Comparison of ENCODE assay signal across 1 cellular context in the genomic region with DNA sequence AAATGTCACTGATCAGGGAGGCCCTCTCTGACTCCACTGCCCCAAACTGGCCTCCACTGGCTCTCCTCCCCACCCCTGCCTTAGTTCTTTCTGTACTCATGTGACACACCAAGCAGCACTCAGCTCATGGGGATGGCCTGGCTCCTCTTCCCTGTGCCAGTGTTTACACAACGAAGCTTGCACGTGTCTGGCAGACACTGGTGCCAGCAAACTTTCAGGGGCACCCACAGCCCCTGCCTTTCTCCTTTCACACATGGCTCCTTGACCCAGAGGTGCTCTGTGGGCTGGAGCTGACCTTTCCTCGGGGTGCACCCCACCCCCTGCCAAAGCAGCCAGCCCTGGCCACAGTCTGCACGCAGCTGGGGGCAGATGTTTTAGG.
TF ChIP-seq lines count a peak whose summit lies in the region.

No MANE protein-coding gene starts in this region.

TF ChIP-seq in H1, 55 proteins besides CTCF, POLR2A, EP300 and RAD21:
- TF ChIP-seq RBBP5 (IDR thresholded peaks at IDR 0.05; ENCODE audit: borderline replicate concordance, low read depth, low read length) (no peak), POU5F1 (IDR thresholded peaks at IDR 0.05; ENCODE audit: low read depth, low read length) (no peak), CHD1 (IDR thresholded peaks at IDR 0.05; ENCODE audit: low read depth, low read length) (no peak), ZNF274 (IDR thresholded peaks at IDR 0.05; ENCODE audit: borderline replicate concordance, extremely low read depth, low read length) (no peak), TAF7 (optimal IDR thresholded peaks at IDR 0.05; ENCODE audit: borderline replicate concordance, low read depth, low read length) (no peak), RNF2 (IDR thresholded peaks at IDR 0.05; ENCODE audit: borderline replicate concordance, low read depth, low read length, missing control alignments, poor library complexity, severe bottlenecking) (no peak), SUZ12 (IDR thresholded peaks at IDR 0.05; ENCODE audit: low read length) (no peak), NRF1 (IDR thresholded peaks at IDR 0.05; ENCODE audit: low read depth, low read length) (no peak), KDM5A (IDR thresholded peaks at IDR 0.05; ENCODE audit: low read length) (no peak), GTF2F1 (IDR thresholded peaks at IDR 0.05; ENCODE audit: borderline replicate concordance, low read depth, low read length) (no peak), POLR2AphosphoS5 (IDR thresholded peaks at IDR 0.05; ENCODE audit: low read depth, low read length) (no peak), KDM4A (IDR thresholded peaks at IDR 0.05; ENCODE audit: low read depth, low read length, severe bottlenecking) (no peak), SAP30 (IDR thresholded peaks at IDR 0.05; ENCODE audit: insufficient read depth, insufficient replicate concordance, low read length) (no peak), SIN3A (conservative IDR thresholded peaks at IDR 0.05 in 1 of 2, IDR thresholded peaks at IDR 0.05 in 1 of 2; ENCODE audit: low read depth in 1 of 2, low read length in 2 of 2) (no peak), CHD2 (IDR thresholded peaks at IDR 0.05; ENCODE audit: low read length) (no peak), RXRA (IDR thresholded peaks at IDR 0.05; ENCODE audit: insufficient read depth, low read depth, low read length) (no peak), MAFK (IDR thresholded peaks at IDR 0.05; ENCODE audit: low read depth, low read length) (no peak), TBP (IDR thresholded peaks at IDR 0.05; ENCODE audit: low read depth, low read length) (no peak)
- TF ChIP-seq, protein P1, sequence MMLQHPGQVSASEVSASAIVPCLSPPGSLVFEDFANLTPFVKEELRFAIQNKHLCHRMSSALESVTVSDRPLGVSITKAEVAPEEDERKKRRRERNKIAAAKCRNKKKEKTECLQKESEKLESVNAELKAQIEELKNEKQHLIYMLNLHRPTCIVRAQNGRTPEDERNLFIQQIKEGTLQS (IDR thresholded peaks at IDR 0.05; ENCODE audit: insufficient read depth, low read depth, low read length), result no peak
